22 cellular contexts compared by ENCODE assay signal in genomic region chr15:85470549-85471271, GRCh38.
DNase-seq lines count a peak whose midpoint lies in the region; ATAC-seq, FAIRE-seq and TF ChIP-seq lines count a peak whose summit lies in the region.
"Had no signal": no experiment of that assay in that cellular context is flagged by ENCODE, and none has a peak within 500 bp of the region (broad histone marks: within the 10 kb centered on the region; RNA-seq: fewer than 3 reads in every experiment).

No MANE protein-coding gene starts in this region.

- H3K27ac ChIP-seq in Karpas-422 (ENCODE audit: low read length) (peak overlapping the region; percentile 78), endodermal cell (ENCODE audit: low read depth, low read length) (peak overlapping the region; percentile 88), neural progenitor cell (peak overlapping the region; percentile 80), upper lobe of right lung (no peak overlapping the region)
- H3K27ac ChIP-seq: epithelial cell of prostate, left lung, ovary, tibial nerve had no signal

- H3K4me3 Mint-ChIP-seq in endodermal cell, result no peak overlapping the region
- no peak overlapping the region for H3K4me3 Mint-ChIP-seq in neural progenitor cell

- H3K4me2 ChIP-seq in Karpas-422 (ENCODE audit: low read depth, low read length, poor library complexity, severe bottlenecking) (peak overlapping the region; percentile 35), neural progenitor cell (peak overlapping the region; percentile 57)

- TF ChIP-seq CTCF in endodermal cell (conservative IDR thresholded peaks at IDR 0.05) (no peak), neural progenitor cell (IDR thresholded peaks at IDR 0.05) (no peak), upper lobe of right lung (IDR thresholded peaks at IDR 0.05) (no peak)

- peaks cover 88% of the 10 kb centered on the region for H3K79me2 ChIP-seq in Karpas-422 (ENCODE audit: low read length)
- peaks cover 89% of the 10 kb centered on the region for H3K79me2 ChIP-seq in neural progenitor cell (ENCODE audit: low read depth)

- no peak for TF ChIP-seq POLR2A in GM12891 (IDR thresholded peaks at IDR 0.05; ENCODE audit: low read depth, low read length)

- H3K9me2 ChIP-seq in Karpas-422 (replicated peaks; ENCODE audit: insufficient read depth, low read length), result no peaks in the 10 kb centered on the region

- H3K9me3 Mint-ChIP-seq in endodermal cell, result peaks cover 2% of the 10 kb centered on the region
- H3K9me3 Mint-ChIP-seq in neural progenitor cell, result peaks cover 9% of the 10 kb centered on the region
- H3K9me3 Mint-ChIP-seq: activated T-helper 2 cell treated with anti-CD3 and anti-CD28 coated beads, Interferon-gamma antibody, Interleukin-2, Interleukin-4, amounts not matched to agents 10 μg/mL and 5 μg/mL and 100 μg/mL, durations not matched to agents 14 hours and 24 hours and 36 hours had no signal

- no peaks in the 10 kb centered on the region for H3K27me3 ChIP-seq in Karpas-422 (ENCODE audit: low read length)
- H3K27me3 ChIP-seq in endodermal cell (ENCODE audit: control insufficient read depth, insufficient read depth, low read length, poor library complexity, severe bottlenecking), result no peaks in the 10 kb centered on the region
- no peaks in the 10 kb centered on the region for H3K27me3 ChIP-seq in neural progenitor cell
- no peaks in the 10 kb centered on the region for H3K27me3 ChIP-seq in upper lobe of right lung
- H3K27me3 ChIP-seq: left lung, ovary, tibial nerve had no signal

- no peaks in the 10 kb centered on the region for H4K20me1 ChIP-seq in Karpas-422 (ENCODE audit: insufficient read depth, low read depth, low read length)
- peaks cover 37% of the 10 kb centered on the region for H4K20me1 ChIP-seq in neural progenitor cell (ENCODE audit: low read depth)

- DNase-seq in GM12891 (ENCODE audit: insufficient read length, low spot score) (no peak), Karpas-422 (no peak), endodermal cell (no peak), neural progenitor cell (ENCODE audit: low spot score) (no peak), upper lobe of right lung (no peak), middle frontal gyrus (ENCODE audit: extremely low spot score, low spot score) (no peak)
- DNase-seq in activated CD4-positive, CD25-positive, alpha-beta regulatory T cell treated with anti-CD3 and anti-CD28 coated beads, Interleukin-2, amount 50 U/mL, for 72 hours, result no peak
- DNase-seq: cortex of kidney; foreskin melanocyte; left lung; NCI-H187; NCI-H446; NK-92 treated with Interleukin-12 subunit alpha and Interleukin-12 subunit beta, amount 100 ng/mL, for 24 hours; ovary; stimulated activated naive CD4-positive, alpha-beta T cell; T-helper 9 cell had no signal

- intact Hi-C loops in upper lobe of right lung (cut with DNase I), result no loop called here

- peak; percentile 76 for FAIRE-seq in GM12891 (lab: Jason Lieb, UNC)
- FAIRE-seq: H54 had no signal

- H2AFZ ChIP-seq in Karpas-422 (ENCODE audit: low read length) (no peak overlapping the region), neural progenitor cell (replicated peaks) (no peak overlapping the region)

- H3K27ac Mint-ChIP-seq in endodermal cell, result no peak overlapping the region
- H3K27ac Mint-ChIP-seq in neural progenitor cell, result peak overlapping the region; percentile 88

- H3F3A ChIP-seq in neural progenitor cell (ENCODE audit: low read depth), result peaks cover 17% of the 10 kb centered on the region

- H3K36me3 Mint-ChIP-seq in endodermal cell (ENCODE audit: low read depth) (peaks cover 2% of the 10 kb centered on the region), neural progenitor cell (peaks cover 8% of the 10 kb centered on the region)

- no peaks in the 10 kb centered on the region for H3K27me3 Mint-ChIP-seq in endodermal cell (ENCODE audit: insufficient read depth)
- peaks cover 3% of the 10 kb centered on the region for H3K27me3 Mint-ChIP-seq in neural progenitor cell (ENCODE audit: insufficient read depth, low read depth)

- H3K4me1 ChIP-seq in Karpas-422 (ENCODE audit: low read length) (peaks cover 89% of the 10 kb centered on the region), endodermal cell (ENCODE audit: control insufficient read depth, insufficient read depth, low read length) (peaks cover 15% of the 10 kb centered on the region), neural progenitor cell (peaks cover 41% of the 10 kb centered on the region), upper lobe of right lung (peaks cover 8% of the 10 kb centered on the region)

- H3K9ac ChIP-seq in Karpas-422 (ENCODE audit: low read length), result peak overlapping the region; percentile 23; the same call in 1 of the 2 replicates
- H3K9ac ChIP-seq in endodermal cell (ENCODE audit: extremely low read depth, low read length, poor library complexity, severe bottlenecking), result no peak overlapping the region
- no peak overlapping the region for H3K9ac ChIP-seq in neural progenitor cell

- WGBS in endodermal cell (ENCODE audit: insufficient coverage in 1 of 2, insufficient read length in 1 of 2), 2 experiments, result 83 to 85% methylated on average over 2 to 7 of the region's 8 CpGs

- H3K4me1 Mint-ChIP-seq in endodermal cell (peaks cover 45% of the 10 kb centered on the region), neural progenitor cell (peaks cover 45% of the 10 kb centered on the region)

- ATAC-seq in upper lobe of right lung (no peak), GM18907 (IDR thresholded peaks at IDR 0.05; ENCODE audit: unreplicated experiment) (no peak)
- ATAC-seq: left lung, SK-N-SH treated with all-trans-retinoic acid at 6 μM for 48 hours had no signal

- H3K36me3 ChIP-seq in Karpas-422 (ENCODE audit: insufficient read depth, low read length), result no peaks in the 10 kb centered on the region
- peaks cover 10% of the 10 kb centered on the region for H3K36me3 ChIP-seq in endodermal cell (ENCODE audit: control insufficient read depth, insufficient read depth, low read length)
- no peaks in the 10 kb centered on the region for H3K36me3 ChIP-seq in neural progenitor cell
- H3K36me3 ChIP-seq in upper lobe of right lung, result no peaks in the 10 kb centered on the region
- H3K36me3 ChIP-seq: left lung, ovary, tibial nerve had no signal

- H3K4me3 ChIP-seq in Karpas-422 (ENCODE audit: low read length), result no peak overlapping the region
- peak overlapping the region; percentile 37 for H3K4me3 ChIP-seq in endodermal cell (ENCODE audit: low read length)
- peak overlapping the region; percentile 13 for H3K4me3 ChIP-seq in neural progenitor cell
- H3K4me3 ChIP-seq in upper lobe of right lung, result no peak overlapping the region
- H3K4me3 ChIP-seq: left lung, ovary, tibial nerve had no signal

- H3K9me3 ChIP-seq in Karpas-422 (ENCODE audit: low read length) (no peaks in the 10 kb centered on the region), endodermal cell (ENCODE audit: control insufficient read depth, low read length) (no peaks in the 10 kb centered on the region), neural progenitor cell (ENCODE audit: low read depth) (no peaks in the 10 kb centered on the region), upper lobe of right lung (no peaks in the 10 kb centered on the region)
- H3K9me3 ChIP-seq: left lung, ovary, tibial nerve had no signal

TF ChIP-seq in GM12891, 5 proteins besides CTCF, POLR2A, EP300 and RAD21:
- TF ChIP-seq PAX5 (IDR thresholded peaks at IDR 0.05; ENCODE audit: insufficient read depth, low read length, severe bottlenecking) (no peak), POLR2AphosphoS5 (IDR thresholded peaks at IDR 0.05; ENCODE audit: low read depth, low read length) (no peak), SPI1 (IDR thresholded peaks at IDR 0.05; ENCODE audit: low read depth, low read length) (no peak)

Comparison
In these comparisons a context has a peak if more than half of its experiments do, and no peak if none do; other contexts are left out.
1. H3K4me3 ChIP-seq: peak in endodermal cell (single experiment) and neural progenitor cell (single experiment); none in Karpas-422 (single experiment) and upper lobe of right lung (single experiment).